Comparison of ENCODE assay signal across 8 cellular contexts in genomic region chr15:72231847-72232461, GRCh38. TPM values are rescaled to one million over a fixed set of nuclear protein-coding genes. Genes with fewer than 3 reads are reported as not detected.
DNase-seq lines count a peak whose midpoint lies in the region; ATAC-seq and TF ChIP-seq lines count a peak whose summit lies in the region.

No MANE protein-coding gene starts in this region.

- peak overlapping the region; percentile 95 for H3K27ac Mint-ChIP-seq in Caco-2 (ENCODE audit: unreplicated experiment)

- intact Hi-C loops in Caco-2 (cut with micrococcal nuclease; ENCODE audit: unreplicated experiment) = loop anchor here (1.0 to 2.0 kb wide), 2 partner anchors 33 to 40 kb away; partner anchors contain the start of gene PARP6
- intact Hi-C loops in sciatic nerve (cut with DNase I) = no loop called here

- peaks cover 24% of the 10 kb centered on the region for H3K4me1 ChIP-seq in Caco-2
- peaks cover 29% of the 10 kb centered on the region for H3K4me1 ChIP-seq in hepatocyte (ENCODE audit: insufficient read depth)

- H3K9me3 Mint-ChIP-seq in Caco-2 (ENCODE audit: unreplicated experiment) = no peaks in the 10 kb centered on the region

- no peaks in the 10 kb centered on the region for H3K9me3 ChIP-seq in Caco-2
- no peaks in the 10 kb centered on the region for H3K9me3 ChIP-seq in hepatocyte (ENCODE audit: low read depth)

- peak overlapping the region; percentile 79 for H2AFZ ChIP-seq in hepatocyte

- DNase-seq in Caco-2 = no peak
- peak in 1 of 2 experiments; percentile 31 for DNase-seq in HL-60 (ENCODE audit: low read depth in 1 of 2, low spot score in 1 of 2)
- peak; percentile 56 for DNase-seq in SK-MEL-5 (ENCODE audit: low read depth, low spot score)
- DNase-seq in astrocyte of the spinal cord (ENCODE audit: low read depth, low spot score) = peak; percentile 85
- peak; percentile 68 for DNase-seq in hepatocyte (ENCODE audit: low spot score)
- DNase-seq in sciatic nerve (ENCODE audit: low spot score) = no peak
- DNase-seq in NCI-H1930 (lab: John Stamatoyannopoulos, UW) = no peak

- no peaks in the 10 kb centered on the region for H3K4me1 Mint-ChIP-seq in Caco-2 (ENCODE audit: low read depth, unreplicated experiment)

- peak overlapping the region; percentile 78 for H3K27ac ChIP-seq in HL-60 (replicated peaks)
- H3K27ac ChIP-seq in hepatocyte = peak overlapping the region; percentile 95

- in situ Hi-C loops in SK-MEL-5 (cut with HindIII; ENCODE audit: low pct_unique_long_range_greater_than_20kb, low sequenced_read_pairs) = no loop called here
- in situ Hi-C loops in astrocyte of the spinal cord (cut with HindIII; ENCODE audit: low sequenced_read_pairs) = no loop called here

- POLR2A ChIA-PET in Caco-2 (lab: Charles Lee) = interaction anchor here (0.6 to 1.1 kb wide), 2 partner anchors 21 to 88 kb away, joined by 3 to 11 read pairs; no protein-coding TSS in a partner anchor

- peak overlapping the region; percentile 86 for H3K4me2 ChIP-seq in hepatocyte

- peak overlapping the region; percentile 97 for H3K4me3 Mint-ChIP-seq in Caco-2 (ENCODE audit: unreplicated experiment)

- peaks cover 48% of the 10 kb centered on the region for H3K36me3 Mint-ChIP-seq in Caco-2 (ENCODE audit: insufficient read depth, unreplicated experiment)

- H3K27me3 Mint-ChIP-seq in Caco-2 (ENCODE audit: insufficient read depth, unreplicated experiment) = no peaks in the 10 kb centered on the region

- H3K9me2 ChIP-seq in hepatocyte (replicated peaks; ENCODE audit: insufficient read depth) = no peaks in the 10 kb centered on the region

- 13% methylated on average over 13 of the region's 13 CpGs for WGBS in hepatocyte (ENCODE audit: low lambda C conversion rate, missing lambda C conversion rate)

- ATAC-seq in sciatic nerve (peak; percentile 29), HG03196 (IDR thresholded peaks at IDR 0.05; ENCODE audit: unreplicated experiment) (no peak)

- peaks cover 31% of the 10 kb centered on the region for H3K79me2 ChIP-seq in hepatocyte

- CTCF ChIA-PET in Caco-2 (lab: Charles Lee) = interaction anchor here (0.6 to 1.0 kb wide), 2 partner anchors 9 to 53 kb away, joined by 3 read pairs; no protein-coding TSS in a partner anchor

- no peak for TF ChIP-seq CTCF in Caco-2 (IDR thresholded peaks at IDR 0.05; ENCODE audit: insufficient read depth in 1 of 2, low read depth in 1 of 2, low read length in 1 of 2, severe bottlenecking in 1 of 2, unreplicated experiment in 1 of 2)
- no peak for TF ChIP-seq CTCF in HL-60 (IDR thresholded peaks at IDR 0.05; ENCODE audit: insufficient read depth, low read length)
- no peak for TF ChIP-seq CTCF in astrocyte of the spinal cord (IDR thresholded peaks at IDR 0.05; ENCODE audit: low read depth, low read length)
- no peak for TF ChIP-seq CTCF in hepatocyte (IDR thresholded peaks at IDR 0.05; ENCODE audit: poor library complexity)

- H3K4me3 ChIP-seq in Caco-2 (ENCODE audit: low read depth, low read length) (peak overlapping the region; percentile 83), HL-60 (replicated peaks; ENCODE audit: insufficient read depth, low read length) (peak overlapping the region; percentile 85), astrocyte of the spinal cord (ENCODE audit: low read depth, low read length) (peak overlapping the region; percentile 93), hepatocyte (peak overlapping the region; percentile 76)

- no peaks in the 10 kb centered on the region for H4K20me1 ChIP-seq in hepatocyte (ENCODE audit: insufficient read depth, poor library complexity, severe bottlenecking)

- BruUV-seq in Caco-2 (replicated peaks; lab: Mats Ljungman, UMichigan) = TSS peak; percentile 90

- H3K36me3 ChIP-seq in Caco-2 (ENCODE audit: control insufficient read depth, insufficient read depth, low read length) (no peaks in the 10 kb centered on the region; the same call in 1 of the 2 replicates), hepatocyte (replicated peaks; ENCODE audit: insufficient read depth, low read depth) (no peaks in the 10 kb centered on the region)

- H3K27me3 ChIP-seq in Caco-2 (replicated peaks; ENCODE audit: control insufficient read depth, insufficient read depth, low read length) (no peaks in the 10 kb centered on the region), HL-60 (ENCODE audit: insufficient read depth, poor library complexity, severe bottlenecking) (no peaks in the 10 kb centered on the region), hepatocyte (no peaks in the 10 kb centered on the region)

RNA-seq across cellular contexts. Expression of gene PKM, which starts 1.0 kb away (rescaled TPM):
- total RNA-seq in Caco-2 (2022) (733 and 791 TPM in 2 replicates), hepatocyte (314 and 332 TPM in 2 replicates), sciatic nerve (385 TPM)
- 1,252 and 1,322 TPM in 2 replicates for total RNA-seq in SK-MEL-5 (2014; rRNA removed; shearing (Covaris generic))
- 1,084 and 1,242 TPM in 2 replicates for polyA plus RNA-seq in SK-MEL-5 (2015; cell fraction: cytosol; rRNA removed)
- polyA plus RNA-seq in SK-MEL-5 (2015; cell fraction: nucleus; rRNA removed) = 800 and 830 TPM in 2 replicates
- 376 and 403 TPM in 2 replicates for polyA plus RNA-seq in hepatocyte

RNA-seq across cellular contexts. Expression of gene GRAMD2A, which starts 34.4 kb away (rescaled TPM):
- total RNA-seq in Caco-2 (2022) = 1.2 and 2.0 TPM in 2 replicates
- total RNA-seq in SK-MEL-5 (2014; rRNA removed; shearing (Covaris generic)) = not detected in 2 replicates
- polyA plus RNA-seq in SK-MEL-5 (2015; cell fraction: cytosol; rRNA removed) = not detected in 2 replicates
- polyA plus RNA-seq in SK-MEL-5 (2015; cell fraction: nucleus; rRNA removed) = not detected in 2 replicates
- 2.2 and 4.4 TPM in 2 replicates for total RNA-seq in hepatocyte
- 4.6 and 7.9 TPM in 2 replicates for polyA plus RNA-seq in hepatocyte
- 6.7 TPM for total RNA-seq in sciatic nerve

RNA-seq across cellular contexts. Expression of gene PARP6, which starts 40.4 kb away (rescaled TPM):
- total RNA-seq in Caco-2 (2022) = 62.2 and 64.6 TPM in 2 replicates
- total RNA-seq in SK-MEL-5 (2014; rRNA removed; shearing (Covaris generic)) = 24.2 and 27.3 TPM in 2 replicates
- polyA plus RNA-seq in SK-MEL-5 (2015; cell fraction: cytosol; rRNA removed) = 16.9 and 22.6 TPM in 2 replicates
- polyA plus RNA-seq in SK-MEL-5 (2015; cell fraction: nucleus; rRNA removed) = 417 and 445 TPM in 2 replicates
- 37.6 and 57.1 TPM in 2 replicates for total RNA-seq in hepatocyte
- polyA plus RNA-seq in hepatocyte = 61.4 and 77.4 TPM in 2 replicates
- 113 TPM for total RNA-seq in sciatic nerve

Comparison
In these comparisons a context has a peak if more than half of its experiments do, and no peak if none do; other contexts are left out.
1. DNase-seq: peak in SK-MEL-5 (single experiment), astrocyte of the spinal cord (single experiment) and hepatocyte (single experiment); none in Caco-2 (0 of 2), sciatic nerve (single experiment) and NCI-H1930 (0 of 2).
2. Peak in every context shown above with its lines, with median percentiles within 50 percentile points of each other: H3K4me3 ChIP-seq.